ENCODE assay signal across 8 cellular contexts in genomic region chr15:66292261-66293084, GRCh38. TPM values are rescaled to one million over a fixed set of nuclear protein-coding genes. Genes with fewer than 3 reads are reported as not detected.
DNase-seq lines count a peak whose midpoint lies in the region; ATAC-seq and TF ChIP-seq lines count a peak whose summit lies in the region.

No MANE protein-coding gene starts in this region.

- CTCF ChIA-PET in mammary epithelial cell (lab: Charles Lee; ENCODE audit: low non-redundant PET): interaction anchor here (0.7 kb wide), 1 partner anchor 319 kb away, joined by 4 read pairs; no protein-coding TSS in a partner anchor

- no peak for ATAC-seq in HG03469 (IDR thresholded peaks at IDR 0.05; ENCODE audit: unreplicated experiment)
- no peak for ATAC-seq in HG03342 (IDR thresholded peaks at IDR 0.05; ENCODE audit: unreplicated experiment)
- no peak for ATAC-seq in GM21737 (IDR thresholded peaks at IDR 0.05; ENCODE audit: unreplicated experiment)

- H3K79me2 ChIP-seq in mammary epithelial cell (ENCODE audit: insufficient read depth, low read length): peaks cover 7% of the 10 kb centered on the region

- BruUV-seq in mammary epithelial cell (replicated peaks; lab: Mats Ljungman, UMichigan): no TSS peak

- in situ Hi-C loops in mammary epithelial cell (cut with MboI; ENCODE audit: low sequenced_read_pairs in 2 of 2): loop anchor here in 1 of 2 donors (25.0 kb wide), 1 partner anchor 355 kb away; no protein-coding TSS in a partner anchor

- H3K4me1 ChIP-seq in mammary epithelial cell (ENCODE audit: insufficient read depth, low read length): peaks cover 29% of the 10 kb centered on the region
- H3K4me1 ChIP-seq in muscle layer of colon (ENCODE audit: insufficient read depth, low read length): peaks cover 23% of the 10 kb centered on the region

- no peaks in the 10 kb centered on the region for H4K20me1 ChIP-seq in mammary epithelial cell (ENCODE audit: insufficient read depth, low read length)

- peak overlapping the region; percentile 74 for H3K9ac ChIP-seq in mammary epithelial cell (ENCODE audit: insufficient read depth, low read length)
- peak overlapping the region; percentile 24 for H3K9ac ChIP-seq in muscle layer of colon (ENCODE audit: low read length)

- H3K27me3 ChIP-seq in mammary epithelial cell (ENCODE audit: insufficient read depth, low read length): no peaks in the 10 kb centered on the region
- H3K27me3 ChIP-seq in muscle layer of colon (ENCODE audit: control insufficient read depth in 1 of 2, insufficient read depth in 2 of 2, low read length in 2 of 2): no peaks in the 10 kb centered on the region

- H3K9me3 ChIP-seq in KOPT-K1 (ENCODE audit: insufficient read depth, low read length, poor library complexity, severe bottlenecking): no peaks in the 10 kb centered on the region
- H3K9me3 ChIP-seq in mammary epithelial cell (replicated peaks; ENCODE audit: insufficient read depth, low read length): no peaks in the 10 kb centered on the region
- H3K9me3 ChIP-seq in muscle layer of colon (ENCODE audit: low read length): no peaks in the 10 kb centered on the region

- DNase-seq in AG09309 (ENCODE audit: low read depth): no peak
- no peak for DNase-seq in mammary epithelial cell
- DNase-seq in stimulated activated CD4-positive, alpha-beta T cell treated with anti-CD3 and anti-CD28 coated beads, Interleukin-2, amount 100 ng/mL, for 24 hours: no peak

- H3K27ac ChIP-seq in KOPT-K1 (ENCODE audit: low read depth, low read length, poor library complexity, severe bottlenecking) (peak overlapping the region; percentile 91), mammary epithelial cell (ENCODE audit: insufficient read depth, low read depth, low read length) (no peak overlapping the region), muscle layer of colon (ENCODE audit: low read depth, low read length) (peak overlapping the region; percentile 54)

- peak overlapping the region; percentile 88 for H3K4me2 ChIP-seq in mammary epithelial cell (ENCODE audit: insufficient read depth, low read depth, low read length)

- H3K4me3 ChIP-seq in AG09309 (ENCODE audit: control insufficient read depth, low read depth, low read length): peak overlapping the region; percentile 66
- peak overlapping the region; percentile 55 to 86 (median 63) for H3K4me3 ChIP-seq in mammary epithelial cell (replicated peaks in 1 of 3; ENCODE audit: insufficient read depth in 1 of 3, low read depth in 2 of 3, low read length in 3 of 3)
- peak overlapping the region in 1 of 2 donors; percentile 75 for H3K4me3 ChIP-seq in muscle layer of colon (ENCODE audit: low read depth in 1 of 2, low read length in 2 of 2)

- H3K36me3 ChIP-seq in KOPT-K1 (ENCODE audit: insufficient read depth, low read length) (peaks cover 13% of the 10 kb centered on the region), mammary epithelial cell (ENCODE audit: insufficient read depth, low read length) (no peaks in the 10 kb centered on the region), muscle layer of colon (ENCODE audit: insufficient read depth, low read length) (no peaks in the 10 kb centered on the region)

- dilution Hi-C loops in mammary epithelial cell (cut with HindIII; ENCODE audit: low sequenced_read_pairs): no loop called here

- intact Hi-C loops in mammary epithelial cell (cut with micrococcal nuclease): no loop called here

- H2AFZ ChIP-seq in mammary epithelial cell (ENCODE audit: low read depth, low read length): no peak overlapping the region

- TF ChIP-seq CTCF in AG09309 (IDR thresholded peaks at IDR 0.05; ENCODE audit: control insufficient read depth, insufficient read depth, low read depth, low read length, missing control alignments) (no peak), mammary epithelial cell (conservative IDR thresholded peaks at IDR 0.05 in 1 of 2, IDR thresholded peaks at IDR 0.05 in 1 of 2; ENCODE audit: extremely low read depth in 1 of 2, insufficient read depth in 1 of 2, low read depth in 1 of 2, low read length in 2 of 2) (no peak)

- 81% methylated on average over 12 of the region's 12 CpGs for WGBS in mammary epithelial cell (ENCODE audit: low coverage, missing lambda C conversion rate)

RNA-seq across cellular contexts. Expression of gene DIS3L, which starts 0.9 kb away (rescaled TPM):
- 10 to 100 TPM; 17.7 to 22.1 TPM for total RNA-seq in mammary epithelial cell
- polyA plus RNA-seq in mammary epithelial cell: 6.9 TPM
- polyA minus RNA-seq in mammary epithelial cell: 33.5 TPM

RNA-seq across cellular contexts. Expression of gene MEGF11, which starts 38.9 kb away (rescaled TPM):
- not detected for total RNA-seq in mammary epithelial cell
- polyA plus RNA-seq in mammary epithelial cell: 0.15 TPM
- not detected for polyA minus RNA-seq in mammary epithelial cell
